8 cellular contexts compared by ENCODE assay signal in the genomic region with DNA sequence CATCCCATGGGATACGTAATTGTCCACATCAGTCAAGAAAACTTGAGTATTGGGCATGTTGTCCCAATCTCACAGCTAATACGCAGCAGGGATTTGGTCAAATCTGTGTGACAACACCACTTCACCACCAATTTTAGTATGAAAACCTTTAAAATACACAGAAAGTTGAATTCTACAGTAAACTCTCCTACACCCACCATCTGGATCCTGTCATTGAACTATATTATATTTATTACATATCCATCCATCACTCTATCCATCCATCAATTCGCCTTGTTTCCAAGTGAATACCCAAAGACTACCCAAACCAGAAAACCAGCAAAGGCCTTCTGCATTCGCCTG. TPM values are rescaled to one million over a fixed set of nuclear protein-coding genes. Genes with fewer than 3 reads are reported as not detected.
A peak's percentile ranks its signal among the peaks of the same experiment; 100 is the strongest.
DNase-seq lines count a peak whose midpoint lies in the region; ATAC-seq and TF ChIP-seq lines count a peak whose summit lies in the region.

No MANE protein-coding gene starts in this region.

- peaks cover 28% of the 10 kb centered on the region for H3K4me1 Mint-ChIP-seq in WTC11
- peaks cover 34% of the 10 kb centered on the region for H3K4me1 Mint-ChIP-seq in stimulated activated memory B cell treated with anti-CD40 and anti-IgM and Interleukin-4, amounts not matched to agents 10 μg/mL and 1 μg/mL and 100 μg/mL, for 72 hours

- DNase-seq in NCI-H2029 treated with DMSO at 0.1 percent for 48 hours (lab: John Stamatoyannopoulos, UW): peak; percentile 38
- no peak for DNase-seq in NCI-H2029 (lab: John Stamatoyannopoulos, UW)
- no peak for DNase-seq in WTC11 (ENCODE audit: low spot score)
- DNase-seq in iPS DF 6.9 (ENCODE audit: low read depth, low spot score): no peak
- no peak for DNase-seq in islet precursor cell
- no peak for DNase-seq in SKM-1 treated with dmso at 0.1 percent for 144 hours (lab: John Stamatoyannopoulos, UW; ENCODE audit: unreplicated experiment)

- CTCF ChIA-PET in WTC11 (lab: Charles Lee): interaction anchor here (0.6 to 2.1 kb wide), 11 partner anchors 21 to 650 kb away, joined by 3 to 14 read pairs (median 3); a partner anchor contains a TSS

- H3K27ac ChIP-seq in iPS DF 6.9 (ENCODE audit: low read length): no peak overlapping the region

- H3K9me3 ChIP-seq in iPS DF 6.9 (ENCODE audit: control insufficient read depth, insufficient read depth, low read length): no peaks in the 10 kb centered on the region

- no peaks in the 10 kb centered on the region; the same call in 1 of the 2 replicates for H3K27me3 Mint-ChIP-seq in WTC11 (ENCODE audit: low read depth)
- H3K27me3 Mint-ChIP-seq in stimulated activated memory B cell treated with anti-CD40 and anti-IgM and Interleukin-4, amounts not matched to agents 10 μg/mL and 1 μg/mL and 100 μg/mL, for 72 hours: no peaks in the 10 kb centered on the region

- peak overlapping the region; percentile 85; the same call in 1 of the 2 replicates for H3K4me3 ChIP-seq in iPS DF 6.9 (ENCODE audit: low read length)

- H3K27me3 ChIP-seq in iPS DF 6.9 (ENCODE audit: control insufficient read depth, insufficient read depth, low read length): no peaks in the 10 kb centered on the region; the same call in 1 of the 2 replicates

- H3K36me3 ChIP-seq in iPS DF 6.9 (ENCODE audit: control insufficient read depth, insufficient read depth, low read length): no peaks in the 10 kb centered on the region

- WGBS in iPS DF 6.9 (ENCODE audit: insufficient coverage, insufficient read length): 100% methylated on average over 1 of the region's 4 CpGs

- POLR2A ChIA-PET in WTC11 (lab: Charles Lee): interaction anchor here (1.0 to 1.1 kb wide), 2 partner anchors 26 to 44 kb away, joined by 3 read pairs; no protein-coding TSS in a partner anchor

- ATAC-seq in WTC11: no peak
- no peak for ATAC-seq in stimulated activated memory B cell treated with anti-CD40 and anti-IgM and Interleukin-4, amounts not matched to agents 10 μg/mL and 1 μg/mL and 100 μg/mL, for 72 hours
- no peak for ATAC-seq in GM21390 (IDR thresholded peaks at IDR 0.05; ENCODE audit: unreplicated experiment)

- H3K4me3 Mint-ChIP-seq in WTC11: peak overlapping the region; percentile 94
- H3K4me3 Mint-ChIP-seq in stimulated activated memory B cell treated with anti-CD40 and anti-IgM and Interleukin-4, amounts not matched to agents 10 μg/mL and 1 μg/mL and 100 μg/mL, for 72 hours: peak overlapping the region; percentile 97

- H3K9me3 Mint-ChIP-seq in WTC11: no peaks in the 10 kb centered on the region
- no peaks in the 10 kb centered on the region for H3K9me3 Mint-ChIP-seq in stimulated activated memory B cell treated with anti-CD40 and anti-IgM and Interleukin-4, amounts not matched to agents 10 μg/mL and 1 μg/mL and 100 μg/mL, for 72 hours

- no peak for TF ChIP-seq CTCF in WTC11 (IDR thresholded peaks at IDR 0.05)

- H3K36me3 Mint-ChIP-seq in WTC11: no peaks in the 10 kb centered on the region
- H3K36me3 Mint-ChIP-seq in stimulated activated memory B cell treated with anti-CD40 and anti-IgM and Interleukin-4, amounts not matched to agents 10 μg/mL and 1 μg/mL and 100 μg/mL, for 72 hours: no peaks in the 10 kb centered on the region

- H3K27ac Mint-ChIP-seq in WTC11: peak overlapping the region; percentile 99; the same call in 1 of the 2 replicates
- H3K27ac Mint-ChIP-seq in stimulated activated memory B cell treated with anti-CD40 and anti-IgM and Interleukin-4, amounts not matched to agents 10 μg/mL and 1 μg/mL and 100 μg/mL, for 72 hours: peak overlapping the region; percentile 97

- 0 out of 2 replicates have a peak, but pooled peaks cover 1% of the 10 kb centered on the region for H3K4me1 ChIP-seq in iPS DF 6.9 (ENCODE audit: control insufficient read depth, insufficient read depth, low read length)

TF ChIP-seq in WTC11, 78 proteins besides CTCF, POLR2A, EP300 and RAD21 (continues in another document):
- no peak for TF ChIP-seq PRRX2 (CRISPR knock-in tag; IDR thresholded peaks at IDR 0.05)
- TF ChIP-seq NR1H2 (CRISPR knock-in tag; IDR thresholded peaks at IDR 0.05): no peak
- TF ChIP-seq RORB (CRISPR knock-in tag; IDR thresholded peaks at IDR 0.05): no peak
- TF ChIP-seq, protein P1, sequence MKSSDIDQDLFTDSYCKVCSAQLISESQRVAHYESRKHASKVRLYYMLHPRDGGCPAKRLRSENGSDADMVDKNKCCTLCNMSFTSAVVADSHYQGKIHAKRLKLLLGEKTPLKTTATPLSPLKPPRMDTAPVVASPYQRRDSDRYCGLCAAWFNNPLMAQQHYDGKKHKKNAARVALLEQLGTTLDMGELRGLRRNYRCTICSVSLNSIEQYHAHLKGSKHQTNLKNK (CRISPR knock-in tag; IDR thresholded peaks at IDR 0.05): no peak
- no peak for TF ChIP-seq ZNF219 (CRISPR knock-in tag; IDR thresholded peaks at IDR 0.05; ENCODE audit: borderline replicate concordance)
- TF ChIP-seq, protein P2, sequence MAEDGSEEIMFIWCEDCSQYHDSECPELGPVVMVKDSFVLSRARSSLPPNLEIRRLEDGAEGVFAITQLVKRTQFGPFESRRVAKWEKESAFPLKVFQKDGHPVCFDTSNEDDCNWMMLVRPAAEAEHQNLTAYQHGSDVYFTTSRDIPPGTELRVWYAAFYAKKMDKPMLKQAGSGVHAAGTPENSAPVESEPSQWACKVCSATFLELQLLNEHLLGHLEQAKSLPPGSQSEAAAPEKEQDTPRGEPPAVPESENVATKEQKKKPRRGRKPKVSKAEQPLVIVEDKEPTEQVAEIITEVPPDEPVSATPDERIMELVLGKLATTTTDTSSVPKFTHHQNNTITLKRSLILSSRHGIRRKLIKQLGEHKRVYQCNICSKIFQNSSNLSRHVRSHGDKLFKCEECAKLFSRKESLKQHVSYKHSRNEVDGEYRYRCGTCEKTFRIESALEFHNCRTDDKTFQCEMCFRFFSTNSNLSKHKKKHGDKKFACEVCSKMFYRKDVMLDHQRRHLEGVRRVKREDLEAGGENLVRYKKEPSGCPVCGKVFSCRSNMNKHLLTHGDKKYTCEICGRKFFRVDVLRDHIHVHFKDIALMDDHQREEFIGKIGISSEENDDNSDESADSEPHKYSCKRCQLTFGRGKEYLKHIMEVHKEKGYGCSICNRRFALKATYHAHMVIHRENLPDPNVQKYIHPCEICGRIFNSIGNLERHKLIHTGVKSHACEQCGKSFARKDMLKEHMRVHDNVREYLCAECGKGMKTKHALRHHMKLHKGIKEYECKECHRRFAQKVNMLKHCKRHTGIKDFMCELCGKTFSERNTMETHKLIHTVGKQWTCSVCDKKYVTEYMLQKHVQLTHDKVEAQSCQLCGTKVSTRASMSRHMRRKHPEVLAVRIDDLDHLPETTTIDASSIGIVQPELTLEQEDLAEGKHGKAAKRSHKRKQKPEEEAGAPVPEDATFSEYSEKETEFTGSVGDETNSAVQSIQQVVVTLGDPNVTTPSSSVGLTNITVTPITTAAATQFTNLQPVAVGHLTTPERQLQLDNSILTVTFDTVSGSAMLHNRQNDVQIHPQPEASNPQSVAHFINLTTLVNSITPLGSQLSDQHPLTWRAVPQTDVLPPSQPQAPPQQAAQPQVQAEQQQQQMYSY (CRISPR knock-in tag; IDR thresholded peaks at IDR 0.05): no peak
- no peak for TF ChIP-seq SOX15 (CRISPR knock-in tag; IDR thresholded peaks at IDR 0.05)
- TF ChIP-seq HMGA2 (CRISPR knock-in tag; IDR thresholded peaks at IDR 0.05): no peak
- TF ChIP-seq NFYB (CRISPR knock-in tag; conservative IDR thresholded peaks at IDR 0.05; ENCODE audit: low read depth): no peak
- no peak for TF ChIP-seq SMAD4 (CRISPR knock-in tag; IDR thresholded peaks at IDR 0.05)
- TF ChIP-seq, protein P3, sequence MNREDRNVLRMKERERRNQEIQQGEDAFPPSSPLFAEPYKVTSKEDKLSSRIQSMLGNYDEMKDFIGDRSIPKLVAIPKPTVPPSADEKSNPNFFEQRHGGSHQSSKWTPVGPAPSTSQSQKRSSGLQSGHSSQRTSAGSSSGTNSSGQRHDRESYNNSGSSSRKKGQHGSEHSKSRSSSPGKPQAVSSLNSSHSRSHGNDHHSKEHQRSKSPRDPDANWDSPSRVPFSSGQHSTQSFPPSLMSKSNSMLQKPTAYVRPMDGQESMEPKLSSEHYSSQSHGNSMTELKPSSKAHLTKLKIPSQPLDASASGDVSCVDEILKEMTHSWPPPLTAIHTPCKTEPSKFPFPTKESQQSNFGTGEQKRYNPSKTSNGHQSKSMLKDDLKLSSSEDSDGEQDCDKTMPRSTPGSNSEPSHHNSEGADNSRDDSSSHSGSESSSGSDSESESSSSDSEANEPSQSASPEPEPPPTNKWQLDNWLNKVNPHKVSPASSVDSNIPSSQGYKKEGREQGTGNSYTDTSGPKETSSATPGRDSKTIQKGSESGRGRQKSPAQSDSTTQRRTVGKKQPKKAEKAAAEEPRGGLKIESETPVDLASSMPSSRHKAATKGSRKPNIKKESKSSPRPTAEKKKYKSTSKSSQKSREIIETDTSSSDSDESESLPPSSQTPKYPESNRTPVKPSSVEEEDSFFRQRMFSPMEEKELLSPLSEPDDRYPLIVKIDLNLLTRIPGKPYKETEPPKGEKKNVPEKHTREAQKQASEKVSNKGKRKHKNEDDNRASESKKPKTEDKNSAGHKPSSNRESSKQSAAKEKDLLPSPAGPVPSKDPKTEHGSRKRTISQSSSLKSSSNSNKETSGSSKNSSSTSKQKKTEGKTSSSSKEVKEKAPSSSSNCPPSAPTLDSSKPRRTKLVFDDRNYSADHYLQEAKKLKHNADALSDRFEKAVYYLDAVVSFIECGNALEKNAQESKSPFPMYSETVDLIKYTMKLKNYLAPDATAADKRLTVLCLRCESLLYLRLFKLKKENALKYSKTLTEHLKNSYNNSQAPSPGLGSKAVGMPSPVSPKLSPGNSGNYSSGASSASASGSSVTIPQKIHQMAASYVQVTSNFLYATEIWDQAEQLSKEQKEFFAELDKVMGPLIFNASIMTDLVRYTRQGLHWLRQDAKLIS (CRISPR knock-in tag; IDR thresholded peaks at IDR 0.05; ENCODE audit: borderline replicate concordance): no peak
- TF ChIP-seq JAZF1 (CRISPR knock-in tag; IDR thresholded peaks at IDR 0.05): no peak
- TF ChIP-seq, protein P4, sequence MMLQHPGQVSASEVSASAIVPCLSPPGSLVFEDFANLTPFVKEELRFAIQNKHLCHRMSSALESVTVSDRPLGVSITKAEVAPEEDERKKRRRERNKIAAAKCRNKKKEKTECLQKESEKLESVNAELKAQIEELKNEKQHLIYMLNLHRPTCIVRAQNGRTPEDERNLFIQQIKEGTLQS (CRISPR knock-in tag; conservative IDR thresholded peaks at IDR 0.05): no peak
- no peak for TF ChIP-seq ATF1 (CRISPR knock-in tag; IDR thresholded peaks at IDR 0.05)
- TF ChIP-seq CREM (CRISPR knock-in tag; IDR thresholded peaks at IDR 0.05): no peak
- TF ChIP-seq ZNF138 (CRISPR knock-in tag; conservative IDR thresholded peaks at IDR 0.05): no peak
- no peak for TF ChIP-seq FOXK1 (CRISPR knock-in tag; IDR thresholded peaks at IDR 0.05)
- no peak for TF ChIP-seq CBFB (CRISPR knock-in tag; IDR thresholded peaks at IDR 0.05; ENCODE audit: low read depth)

RNA-seq across cellular contexts. Expression of a gene that starts 0.8 kb away (rescaled TPM):
- total RNA-seq in WTC11 (2021): 3.2 to 6.2 TPM (median 5.6 TPM) in 3 replicates

RNA-seq across cellular contexts. Expression of a gene that starts 1.0 kb away (rescaled TPM):
- total RNA-seq in WTC11 (2021): 18.4 to 18.7 TPM (median 18.7 TPM) in 3 replicates

RNA-seq across cellular contexts. Expression of a gene that starts 28.1 kb away (rescaled TPM):
- total RNA-seq in WTC11 (2021): 2.5 to 6.8 TPM (median 4.4 TPM) in 3 replicates

RNA-seq across cellular contexts. Expression of a gene that starts 28.3 kb away (rescaled TPM):
- 55.4 to 57.6 TPM (median 55.4 TPM) in 3 replicates for total RNA-seq in WTC11 (2021)
